ENCODE assay signal across 1 cellular context in the genomic region with DNA sequence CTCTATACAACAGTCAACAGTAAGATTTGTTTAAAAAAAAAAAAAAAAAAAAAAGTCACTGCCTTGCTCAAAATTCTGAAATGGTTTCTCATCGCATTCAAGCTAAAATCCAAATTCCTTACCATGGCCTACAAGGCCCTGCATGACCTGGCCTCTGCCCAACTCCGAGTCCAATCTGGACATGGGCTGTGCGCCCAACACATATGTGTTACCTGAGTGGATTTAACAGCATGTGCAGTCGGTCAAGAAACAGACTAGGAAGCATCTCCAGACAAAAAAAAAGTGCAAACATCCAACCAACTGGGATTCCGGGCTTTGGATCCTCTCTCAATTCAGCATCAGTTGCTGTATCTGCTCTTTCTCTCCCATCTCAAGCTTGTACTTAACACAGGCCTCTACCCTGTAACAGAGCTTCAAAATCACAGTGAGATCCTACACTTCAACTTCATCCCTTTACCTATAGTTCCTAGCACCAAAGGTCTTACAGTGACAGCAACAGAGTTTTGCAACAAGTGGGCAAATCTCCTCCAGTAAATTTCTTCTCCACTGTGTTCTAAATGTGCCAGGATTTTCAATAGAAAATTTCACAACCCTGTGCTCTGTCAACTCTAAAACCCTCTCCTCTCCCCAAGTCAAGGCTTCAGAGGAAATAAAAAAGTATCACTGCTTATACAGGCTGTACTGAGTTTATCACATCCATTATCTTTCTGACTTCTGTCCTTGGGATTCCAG.
TF ChIP-seq lines count a peak whose summit lies in the region.

No MANE protein-coding gene starts in this region.

TF ChIP-seq in H1, 55 proteins besides CTCF, POLR2A, EP300 and RAD21:
- TF ChIP-seq SAP30 (IDR thresholded peaks at IDR 0.05; ENCODE audit: insufficient read depth, insufficient replicate concordance, low read length) (no peak), SUZ12 (IDR thresholded peaks at IDR 0.05; ENCODE audit: low read length) (no peak), CBX5 (IDR thresholded peaks at IDR 0.05; ENCODE audit: low read depth, low read length) (no peak), CBX8 (IDR thresholded peaks at IDR 0.05; ENCODE audit: borderline replicate concordance, low read depth, low read length) (no peak), RFX5 (IDR thresholded peaks at IDR 0.05; ENCODE audit: borderline replicate concordance, low read depth, low read length) (no peak), TCF12 (IDR thresholded peaks at IDR 0.05; ENCODE audit: low read depth, low read length) (no peak), BCL11A (IDR thresholded peaks at IDR 0.05; ENCODE audit: low read depth in 2 of 2, low read length in 2 of 2) (no peak), GABPA (IDR thresholded peaks at IDR 0.05; ENCODE audit: borderline replicate concordance, insufficient read depth, low read length) (no peak), CHD1 (IDR thresholded peaks at IDR 0.05; ENCODE audit: low read depth, low read length) (no peak)
